14 cellular contexts compared by ENCODE assay signal in genomic region chr12:1481326-1481725, GRCh38.
"Had no signal": no experiment of that assay in that cellular context is flagged by ENCODE, and none has a peak within 500 bp of the region (broad histone marks: within the 10 kb centered on the region; RNA-seq: fewer than 3 reads in every experiment).

No MANE protein-coding gene starts in this region.

- H3K36me3 Mint-ChIP-seq: activated CD4-positive, alpha-beta memory T cell treated with anti-CD3 and anti-CD28 coated beads for 36 hours; activated CD8-positive, alpha-beta memory T cell treated with anti-CD3 and anti-CD28 coated beads, Interleukin-2, amount 10 ng/mL, durations not matched to agents 7 days and 5 days; activated naive CD4-positive, alpha-beta T cell treated with anti-CD3 and anti-CD28 coated beads, Interleukin-2, amount 50 U/mL, for 72 hours; T-cell had no signal

- H3K36me3 ChIP-seq: tibial nerve had no signal

- H3K4me3 Mint-ChIP-seq: activated CD4-positive, alpha-beta memory T cell treated with anti-CD3 and anti-CD28 coated beads for 36 hours; activated CD8-positive, alpha-beta memory T cell treated with anti-CD3 and anti-CD28 coated beads, Interleukin-2, amount 10 ng/mL, durations not matched to agents 7 days and 5 days; naive B cell; stimulated activated memory B cell treated with anti-CD40 and anti-IgM and Interleukin-4, amounts not matched to agents 10 μg/mL and 1 μg/mL and 100 μg/mL, for 72 hours; T-cell had no signal

- H3K27me3 Mint-ChIP-seq: activated CD4-positive, alpha-beta memory T cell treated with anti-CD3 and anti-CD28 coated beads for 36 hours; activated CD8-positive, alpha-beta memory T cell treated with anti-CD3 and anti-CD28 coated beads, Interleukin-2, amount 10 ng/mL, durations not matched to agents 7 days and 5 days; naive B cell; stimulated activated memory B cell treated with anti-CD40 and anti-IgM and Interleukin-4, amounts not matched to agents 10 μg/mL and 1 μg/mL and 100 μg/mL, for 72 hours; T-cell had no signal

- H3K4me3 ChIP-seq: tibial nerve had no signal

- H3K9me3 Mint-ChIP-seq: activated CD4-positive, alpha-beta memory T cell treated with anti-CD3 and anti-CD28 coated beads for 36 hours; activated naive CD4-positive, alpha-beta T cell treated with anti-CD3 and anti-CD28 coated beads, Interleukin-2, amount 50 U/mL, for 72 hours; naive B cell; stimulated activated memory B cell treated with anti-CD40 and anti-IgM and Interleukin-4, amounts not matched to agents 10 μg/mL and 1 μg/mL and 100 μg/mL, for 72 hours; T-cell had no signal

- H3K27ac Mint-ChIP-seq: activated CD4-positive, alpha-beta memory T cell treated with anti-CD3 and anti-CD28 coated beads for 36 hours; activated CD8-positive, alpha-beta memory T cell treated with anti-CD3 and anti-CD28 coated beads, Interleukin-2, amount 10 ng/mL, durations not matched to agents 7 days and 5 days; stimulated activated memory B cell treated with anti-CD40 and anti-IgM and Interleukin-4, amounts not matched to agents 10 μg/mL and 1 μg/mL and 100 μg/mL, for 72 hours; T-cell had no signal

- H3K9me3 ChIP-seq: SK-N-SH, tibial nerve had no signal

- H3K4me1 ChIP-seq: tibial nerve had no signal

- ATAC-seq: activated CD8-positive, alpha-beta memory T cell treated with anti-CD3 and anti-CD28 coated beads, Interleukin-2, amount 10 ng/mL, durations not matched to agents 7 days and 5 days; activated naive CD4-positive, alpha-beta T cell treated with anti-CD3 and anti-CD28 coated beads, Interleukin-2, amount 50 U/mL, for 72 hours; stimulated activated memory B cell treated with anti-CD40 and anti-IgM and Interleukin-4, amounts not matched to agents 10 μg/mL and 1 μg/mL and 100 μg/mL, for 72 hours; T-cell had no signal

- H3K27me3 ChIP-seq: tibial nerve had no signal

- H3K27ac ChIP-seq: tibial nerve had no signal

- H3K4me2 ChIP-seq: SK-N-SH had no signal

- H3K9me2 ChIP-seq: SK-N-SH had no signal

- H3K9ac ChIP-seq: SK-N-SH had no signal

- H3K4me1 Mint-ChIP-seq: naive B cell; stimulated activated memory B cell treated with anti-CD40 and anti-IgM and Interleukin-4, amounts not matched to agents 10 μg/mL and 1 μg/mL and 100 μg/mL, for 72 hours had no signal

- DNase-seq: activated CD4-positive, alpha-beta memory T cell treated with anti-CD3 and anti-CD28 coated beads for 36 hours; activated CD8-positive, alpha-beta memory T cell treated with anti-CD3 and anti-CD28 coated beads, Interleukin-2, amount 10 ng/mL, durations not matched to agents 7 days and 5 days; activated gamma-delta T cell; activated T-cell treated with anti-CD3 and anti-CD28 coated beads, Interleukin-2, amount 50 U/mL, for 1 hour; amniotic stem cell; caudate nucleus; mammary epithelial cell; naive B cell; SK-N-SH; stimulated activated CD4-positive, alpha-beta T cell treated with anti-CD3 and anti-CD28 coated beads, Interleukin-2, amount 100 ng/mL, for 48 hours; T-cell had no signal
